ENCODE assay signal across 24 cellular contexts in genomic region chrX:15050395-15050794, GRCh38.
DNase-seq lines count a peak whose midpoint lies in the region; ATAC-seq, FAIRE-seq and TF ChIP-seq lines count a peak whose summit lies in the region.
"Had no signal": no experiment of that assay in that cellular context is flagged by ENCODE, and none has a peak within 500 bp of the region (broad histone marks: within the 10 kb centered on the region; RNA-seq: fewer than 3 reads in every experiment).

No MANE protein-coding gene starts in this region.

- H3K4me1 ChIP-seq in A549 (no peaks in the 10 kb centered on the region), OCI-LY1 (ENCODE audit: insufficient read depth, low read length, severe bottlenecking) (no peaks in the 10 kb centered on the region), K562 (replicated peaks in 1 of 2; ENCODE audit: control insufficient read depth in 2 of 2, insufficient read depth in 2 of 2, low read length in 2 of 2) (no peaks in the 10 kb centered on the region), lower lobe of right lung (no peaks in the 10 kb centered on the region)
- H3K4me1 ChIP-seq: BLaER1, tibial nerve had no signal

- no TSS peak for BruUV-seq in K562 (replicated peaks; lab: Mats Ljungman, UMichigan)

- POLR2A ChIA-PET in A549 (lab: Yijun Ruan, JAX), result no interaction called here
- POLR2A ChIA-PET in K562 (lab: Yijun Ruan, JAX), result no interaction called here

- no peak overlapping the region for H3K4me2 ChIP-seq in A549
- no peak overlapping the region for H3K4me2 ChIP-seq in OCI-LY1 (ENCODE audit: low read length)
- no peak overlapping the region for H3K4me2 ChIP-seq in K562 (ENCODE audit: insufficient read depth, low read length)
- H3K4me2 ChIP-seq: BLaER1, hepatocyte, PC-9 had no signal

- H3F3A ChIP-seq in OCI-LY1 (ENCODE audit: insufficient read depth, low read length), result no peaks in the 10 kb centered on the region

- intact Hi-C loops in K562 (cut with micrococcal nuclease), result no loop called here
- intact Hi-C loops in lower lobe of right lung (cut with DNase I), result no loop called here

- TF ChIP-seq EP300 in A549 (IDR thresholded peaks at IDR 0.05) (no peak), K562 (IDR thresholded peaks at IDR 0.05; ENCODE audit: low read length) (no peak)

- DNase-seq in A549 (ENCODE audit: low read depth in 1 of 2, low spot score in 1 of 2) (peak in 1 of 2 experiments; percentile 16), K562 (ENCODE audit: extremely low read depth in 1 of 4, low spot score in 3 of 4) (peak; percentile 3 to 23 (median 19)), NCI-H345 treated with DMSO at 0.1 percent for 48 hours (lab: John Stamatoyannopoulos, UW; ENCODE audit: unreplicated experiment) (no peak), substantia nigra (lab: John Stamatoyannopoulos, UW) (no peak), lower lobe of right lung (no peak)
- DNase-seq: activated CD4-positive, alpha-beta T cell treated with anti-CD3 and anti-CD28 coated beads for 4 hours; activated CD8-positive, alpha-beta T cell treated with anti-CD3 and anti-CD28 coated beads, Interleukin-2, amount 10 ng/mL, durations not matched to agents 7 days and 5 days; amniotic stem cell; COR-L47; DND-41; left cardiac atrium; NCI-H1092 treated with DMSO at 0.1 percent for 48 hours; NCI-H187; NCI-H510A; PC-9; Right ventricle myocardium superior; stimulated activated CD4-positive, alpha-beta T cell treated with anti-CD3 and anti-CD28 coated beads, Interleukin-4, amount 100 ng/mL, for 24 hours had no signal

- no peak overlapping the region for H2AFZ ChIP-seq in OCI-LY1 (ENCODE audit: low read length)
- no peak overlapping the region for H2AFZ ChIP-seq in K562 (ENCODE audit: low read depth, low read length)
- H2AFZ ChIP-seq: hepatocyte, PC-9 had no signal

- 53% methylated on average over 5 of the region's 5 CpGs for WGBS in A549 (ENCODE audit: missing lambda C conversion rate)
- 57% methylated on average over 3 of the region's 5 CpGs for WGBS in K562 (ENCODE audit: insufficient coverage, low coverage, missing lambda C conversion rate)

- H3K27ac ChIP-seq in A549 (no peak overlapping the region), OCI-LY1 (ENCODE audit: low read depth, low read length, poor library complexity, severe bottlenecking) (no peak overlapping the region), K562 (ENCODE audit: extremely low read depth, low read depth, low read length) (no peak overlapping the region), substantia nigra (ENCODE audit: low read depth, low read length, poor library complexity, severe bottlenecking) (no peak overlapping the region), lower lobe of right lung (no peak overlapping the region)
- H3K27ac ChIP-seq: BLaER1, hepatocyte, PC-9, tibial nerve had no signal

- H3K36me3 ChIP-seq in OCI-LY1 (ENCODE audit: insufficient read depth, low read length), result no peaks in the 10 kb centered on the region
- H3K36me3 ChIP-seq in K562 (ENCODE audit: control insufficient read depth, insufficient read depth, low read length), result no peaks in the 10 kb centered on the region
- H3K36me3 ChIP-seq in lower lobe of right lung, result no peaks in the 10 kb centered on the region
- H3K36me3 ChIP-seq: BLaER1, tibial nerve had no signal

- in situ Hi-C loops in K562 (cut with MboI), result no loop called here

- FAIRE-seq in A549 (lab: Jason Lieb, UNC), result peak; percentile 59
- FAIRE-seq in K562 (lab: Jason Lieb, UNC), result no peak

- no peaks in the 10 kb centered on the region for H3K79me2 ChIP-seq in OCI-LY1 (ENCODE audit: insufficient read depth, low read length)
- H3K79me2 ChIP-seq in K562 (ENCODE audit: control insufficient read depth, insufficient read depth, low read length), result no peaks in the 10 kb centered on the region
- H3K79me2 ChIP-seq: hepatocyte had no signal

- no peaks in the 10 kb centered on the region for H3K9me3 ChIP-seq in A549
- no peaks in the 10 kb centered on the region for H3K9me3 ChIP-seq in OCI-LY1 (ENCODE audit: low read length)
- no peaks in the 10 kb centered on the region for H3K9me3 ChIP-seq in K562 (replicated peaks; ENCODE audit: control insufficient read depth, insufficient read depth, low read depth, low read length)
- no peaks in the 10 kb centered on the region for H3K9me3 ChIP-seq in lower lobe of right lung
- H3K9me3 ChIP-seq: tibial nerve had no signal

- TF ChIP-seq POLR2A in A549 (IDR thresholded peaks at IDR 0.05; ENCODE audit: low read length) (no peak), K562 (conservative IDR thresholded peaks at IDR 0.05) (no peak)

- no peaks in the 10 kb centered on the region for H4K20me1 ChIP-seq in OCI-LY1 (ENCODE audit: insufficient read depth, low read length)
- no peaks in the 10 kb centered on the region for H4K20me1 ChIP-seq in K562 (replicated peaks; ENCODE audit: control insufficient read depth, insufficient read depth, low read length)
- H4K20me1 ChIP-seq: BLaER1 had no signal

- H3K4me3 ChIP-seq in A549 (no peak overlapping the region), OCI-LY1 (ENCODE audit: low read depth, low read length, poor library complexity, severe bottlenecking) (no peak overlapping the region), K562 (no peak overlapping the region), lower lobe of right lung (no peak overlapping the region)
- H3K4me3 ChIP-seq: BLaER1, hepatocyte, PC-9, tibial nerve had no signal

- no peaks in the 10 kb centered on the region for H3K9me1 ChIP-seq in K562 (ENCODE audit: control insufficient read depth, insufficient read depth, low read length)

- TF ChIP-seq RAD21 in A549 (conservative IDR thresholded peaks at IDR 0.05 in 1 of 2, IDR thresholded peaks at IDR 0.05 in 1 of 2), result no peak
- TF ChIP-seq RAD21 in K562 (CRISPR knock-in tag; conservative IDR thresholded peaks at IDR 0.05 in 1 of 2, IDR thresholded peaks at IDR 0.05 in 1 of 2), result no peak

- no peaks in the 10 kb centered on the region for H3K9me2 ChIP-seq in OCI-LY1 (ENCODE audit: low read depth, low read length)

- TF ChIP-seq CTCF in A549 (IDR thresholded peaks at IDR 0.05) (no peak), GM12873 (IDR thresholded peaks at IDR 0.05; ENCODE audit: insufficient read depth, low read depth, low read length, missing control alignments) (peak; percentile 34), OCI-LY1 (IDR thresholded peaks at IDR 0.05; ENCODE audit: low read length) (peak; percentile 32), K562 (IDR thresholded peaks at IDR 0.05 in 2 of 3, conservative IDR thresholded peaks at IDR 0.05 in 1 of 3; ENCODE audit: insufficient read depth in 2 of 3, low read depth in 1 of 3, low read length in 3 of 3) (peak in 1 of 3 experiments; percentile 34; a peak in 3 of 6 replicates), lower lobe of right lung (IDR thresholded peaks at IDR 0.05) (no peak)

- H3K9ac ChIP-seq in OCI-LY1 (ENCODE audit: low read length), result no peak overlapping the region
- H3K9ac ChIP-seq in K562 (ENCODE audit: insufficient read depth in 1 of 2, low read depth in 2 of 2, low read length in 2 of 2), result no peak overlapping the region
- H3K9ac ChIP-seq: BLaER1 had no signal

- CTCF ChIA-PET in A549 (lab: Yijun Ruan, JAX), result no interaction called here
- CTCF ChIA-PET in K562 (lab: Yijun Ruan, JAX; ENCODE audit: low intra/inter-chr PET ratio), result no interaction called here

- H3K27me3 ChIP-seq in OCI-LY1 (ENCODE audit: insufficient read depth, low read length), result no peaks in the 10 kb centered on the region
- H3K27me3 ChIP-seq in K562 (ENCODE audit: control insufficient read depth in 2 of 2, insufficient read depth in 2 of 2, low read length in 2 of 2), result no peaks in the 10 kb centered on the region
- no peaks in the 10 kb centered on the region for H3K27me3 ChIP-seq in lower lobe of right lung (ENCODE audit: low read depth)
- H3K27me3 ChIP-seq: hepatocyte, tibial nerve had no signal

- ATAC-seq in A549 (peak in 1 of 2 experiments; percentile 49; a peak in 1 of 6 replicates), K562 (0 out of 3 replicates have a peak, but pooled peaks have one; percentile 43), HG03097 (IDR thresholded peaks at IDR 0.05; ENCODE audit: low FRiP score, unreplicated experiment) (no peak), lower lobe of right lung (no peak)
- ATAC-seq: activated CD8-positive, alpha-beta T cell treated with anti-CD3 and anti-CD28 coated beads, Interleukin-2, amount 10 ng/mL, durations not matched to agents 7 days and 5 days; HCT116; left cardiac atrium had no signal

TF ChIP-seq in A549, 52 proteins besides CTCF, POLR2A, EP300 and RAD21 (continues in another document):
- TF ChIP-seq KDM1A (IDR thresholded peaks at IDR 0.05; ENCODE audit: low read depth), result no peak
- TF ChIP-seq PBX3 (IDR thresholded peaks at IDR 0.05), result no peak
- TF ChIP-seq NPAS2 (CRISPR knock-in tag; IDR thresholded peaks at IDR 0.05; ENCODE audit: borderline replicate concordance), result no peak
- no peak for TF ChIP-seq HOXB5 (CRISPR knock-in tag; IDR thresholded peaks at IDR 0.05)
- TF ChIP-seq POLR2AphosphoS2 (conservative IDR thresholded peaks at IDR 0.05; ENCODE audit: low read length), result no peak
- no peak for TF ChIP-seq FOXS1 (CRISPR knock-in tag; IDR thresholded peaks at IDR 0.05)

TF ChIP-seq in K562, 482 proteins besides CTCF, POLR2A, EP300 and RAD21 (continues in another document):
- no peak for TF ChIP-seq NR3C1 (CRISPR knock-in tag; IDR thresholded peaks at IDR 0.05)
- TF ChIP-seq CBX3 (IDR thresholded peaks at IDR 0.05; ENCODE audit: borderline replicate concordance in 1 of 2, low read length in 2 of 2), result no peak
- TF ChIP-seq GTF2A2 (tag; IDR thresholded peaks at IDR 0.05), result no peak
- no peak for TF ChIP-seq ZBTB2 (IDR thresholded peaks at IDR 0.05)

Comparison
In these comparisons a context has a peak if more than half of its experiments do, and no peak if none do; other contexts are left out.
1. DNase-seq: peak in K562 (4 of 4); none in NCI-H345 treated with DMSO at 0.1 percent for 48 hours (single experiment), substantia nigra (0 of 49) and lower lobe of right lung (single experiment).
2. CTCF ChIP-seq: peak in GM12873 (single experiment) and OCI-LY1 (single experiment); none in A549 (single experiment) and lower lobe of right lung (single experiment).
3. Of the 35 proteins assayed by ChIP-seq in both K562 and A549: peak only in K562: ESRRA; only in A549: none; in both: none; in neither: 33; mixed calls (peak in some experiments, not most) for 1.